ENCODE assay signal across 10 cellular contexts in genomic region chr5:59124983-59125960, GRCh38.
A peak's percentile ranks its signal among the peaks of the same experiment; 100 is the strongest.
DNase-seq lines count a peak whose midpoint lies in the region; ATAC-seq and TF ChIP-seq lines count a peak whose summit lies in the region.
"Had no signal": no experiment of that assay in that cellular context is flagged by ENCODE, and none has a peak within 500 bp of the region (broad histone marks: within the 10 kb centered on the region; RNA-seq: fewer than 3 reads in every experiment).

No MANE protein-coding gene starts in this region.

- intact Hi-C loops in left lung (cut with DNase I), result no loop called here

- H2BK12ac ChIP-seq in H9 (ENCODE audit: insufficient read length, low read depth, low read length), result peak overlapping the region; percentile 99

- H3K36me3 ChIP-seq in BE2C, result no peaks in the 10 kb centered on the region
- no peaks in the 10 kb centered on the region for H3K36me3 ChIP-seq in left lung
- H3K36me3 ChIP-seq: neutrophil had no signal

- no peaks in the 10 kb centered on the region for H3K27me3 Mint-ChIP-seq in H9 (ENCODE audit: low read depth)

- H4K20me1 ChIP-seq in H9 (ENCODE audit: control insufficient read depth, insufficient read depth, insufficient read length), result no peaks in the 10 kb centered on the region

- H3K56ac ChIP-seq in H9 (ENCODE audit: insufficient read length, low read depth, low read length), result no peak overlapping the region

- no peak overlapping the region for H3K4ac ChIP-seq in H9 (ENCODE audit: low read depth, low read length)

- H3K23ac ChIP-seq in H9 (ENCODE audit: insufficient read length, low read depth, low read length), result no peak overlapping the region

- H4K91ac ChIP-seq in H9 (ENCODE audit: insufficient read length, low read depth, low read length), result peak overlapping the region; percentile 62

- H3K14ac ChIP-seq in H9 (ENCODE audit: insufficient read depth, low read length), result 0 out of 2 replicates have a peak overlapping the region, but pooled peaks have one; percentile 8

- peak overlapping the region; percentile 27 for H4K5ac ChIP-seq in H9 (ENCODE audit: insufficient read length, low read depth, low read length)

- no peaks in the 10 kb centered on the region for H3K9me3 Mint-ChIP-seq in H9

- peak overlapping the region; percentile 86 for H2AFZ ChIP-seq in H9 (ENCODE audit: low read length)

- DNase-seq in BE2C (peak; percentile 57), H9 (no peak), left lung (no peak), NOMO-1 treated with DMSO at 0.1 percent for 48 hours (lab: John Stamatoyannopoulos, UW; ENCODE audit: unreplicated experiment) (no peak), NCI-H345 (lab: John Stamatoyannopoulos, UW) (no peak), RPMI8226 (no peak)
- DNase-seq in central memory CD4-positive, alpha-beta T cell, result no peak
- DNase-seq: amygdala had no signal

- H3K27ac Mint-ChIP-seq in H9, result no peak overlapping the region

- H2BK5ac ChIP-seq in H9 (ENCODE audit: insufficient read length, low read length), result no peak overlapping the region

- no peaks in the 10 kb centered on the region for H3K79me2 ChIP-seq in H9 (ENCODE audit: insufficient read depth, low read length)

- H4K8ac ChIP-seq in H9 (replicated peaks; ENCODE audit: insufficient read length, low read depth, low read length), result peak overlapping the region; percentile 57

- H3K36me3 Mint-ChIP-seq in H9 (ENCODE audit: insufficient read depth in 1 of 3, low read depth in 3 of 3), result no peaks in the 10 kb centered on the region

- no CpG with 5 or more reads among the region's 9 CpGs for WGBS in H9 (ENCODE audit: extremely low coverage, insufficient read length, low lambda C conversion rate)

- peaks cover 0 to 2% of the 10 kb centered on the region in 2 experiments; a peak in 2 of 4 replicates for H3K4me1 Mint-ChIP-seq in H9

- H3K4me3 ChIP-seq in BE2C (ENCODE audit: low read depth, low read length) (peak overlapping the region; percentile 55), left lung (no peak overlapping the region)

- no peak overlapping the region for H2BK15ac ChIP-seq in H9 (ENCODE audit: low read depth, low read length)

- peak overlapping the region; percentile 36 for H3K27ac ChIP-seq in H9 (ENCODE audit: insufficient read length, low read depth, low read length)
- peak overlapping the region; percentile 77 for H3K27ac ChIP-seq in VCaP
- H3K27ac ChIP-seq in left lung, result peak overlapping the region; percentile 74 to 91
- H3K27ac ChIP-seq: neutrophil had no signal

- H3K18ac ChIP-seq in H9 (ENCODE audit: insufficient read length, low read depth, low read length), result peak overlapping the region; percentile 83

- H2AK5ac ChIP-seq in H9 (ENCODE audit: insufficient read length, low read length), result no peak overlapping the region

- H3K9me3 ChIP-seq in BE2C, result no peaks in the 10 kb centered on the region
- H3K9me3 ChIP-seq in H9 (ENCODE audit: control insufficient read depth, low read depth, low read length), result no peaks in the 10 kb centered on the region
- no peaks in the 10 kb centered on the region for H3K9me3 ChIP-seq in left lung
- H3K9me3 ChIP-seq: neutrophil had no signal

- H2BK20ac ChIP-seq in H9 (ENCODE audit: low read depth, low read length, poor library complexity, severe bottlenecking), result no peak overlapping the region

- H3K27me3 ChIP-seq in BE2C (no peaks in the 10 kb centered on the region), H9 (ENCODE audit: insufficient read depth, low read length) (no peaks in the 10 kb centered on the region), left lung (no peaks in the 10 kb centered on the region)
- H3K27me3 ChIP-seq: neutrophil had no signal

- no peaks in the 10 kb centered on the region for H3K23me2 ChIP-seq in H9 (ENCODE audit: insufficient read length, low read depth, low read length, poor library complexity, severe bottlenecking)

- TF ChIP-seq CTCF in BE2C (IDR thresholded peaks at IDR 0.05; ENCODE audit: low read depth, low read length), result no peak
- no peak for TF ChIP-seq CTCF in H9 (conservative IDR thresholded peaks at IDR 0.05)
- TF ChIP-seq CTCF in VCaP (conservative IDR thresholded peaks at IDR 0.05), result no peak
- no peak for TF ChIP-seq CTCF in left lung (IDR thresholded peaks at IDR 0.05)

- no peak overlapping the region for H3T11ph ChIP-seq in H9 (ENCODE audit: low read length)

- H3K4me1 ChIP-seq in BE2C (peaks cover 22% of the 10 kb centered on the region), H9 (ENCODE audit: insufficient read depth, low read length) (peaks cover 16% of the 10 kb centered on the region; the same call in 1 of the 2 replicates), left lung (peaks cover 9 to 37% of the 10 kb centered on the region in 2 donors)

- H3K4me2 ChIP-seq in H9 (ENCODE audit: insufficient read depth, insufficient read length, low read length), result no peak overlapping the region

- H2BK120ac ChIP-seq in H9 (ENCODE audit: low read depth, low read length, poor library complexity, severe bottlenecking), result peak overlapping the region; percentile 78

- no peak overlapping the region for H3K4me3 Mint-ChIP-seq in H9

- no peaks in the 10 kb centered on the region for H3K79me1 ChIP-seq in H9 (ENCODE audit: insufficient read depth, low read depth, low read length, poor library complexity, severe bottlenecking)

- no peak overlapping the region for H3K9ac ChIP-seq in H9 (ENCODE audit: extremely low read depth, insufficient read length, low read length)

- ATAC-seq in left lung, result no peak
